In the genomic region with DNA sequence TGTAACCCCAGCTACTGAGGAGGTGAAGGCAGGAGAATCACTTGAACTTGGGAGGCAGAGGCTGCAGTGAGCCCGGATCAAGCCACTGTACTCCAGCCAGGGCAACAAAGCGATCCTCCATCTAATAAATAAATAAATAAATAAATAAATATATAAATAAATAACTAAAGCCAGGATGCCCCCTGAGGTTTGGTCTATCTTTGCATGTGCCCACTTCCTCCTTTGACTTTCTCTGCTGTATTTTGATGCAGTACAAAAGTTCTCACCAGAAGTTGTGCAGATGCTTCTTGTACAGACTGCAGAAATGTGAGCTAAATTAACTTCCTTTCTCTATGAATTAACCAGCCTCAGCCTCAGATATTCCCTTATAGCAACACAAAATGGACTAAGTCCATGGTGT, we compare ENCODE assay signal across 25 cellular contexts.
"Had no signal": no experiment of that assay in that cellular context is flagged by ENCODE, and none has a peak within 500 bp of the region (broad histone marks: within the 10 kb centered on the region; RNA-seq: fewer than 3 reads in every experiment).

No MANE protein-coding gene starts in this region.

- H3K9me3 ChIP-seq: ascending aorta, breast epithelium, prostate gland, right atrium auricular region had no signal

- H3K4me1 ChIP-seq: ascending aorta, breast epithelium, prostate gland, right atrium auricular region had no signal

- H3K4me3 Mint-ChIP-seq: activated T-cell treated with anti-CD3 and anti-CD28 coated beads, Interleukin-2, amount 50 U/mL, for 72 hours; T-helper 1 cell treated with Interleukin-12 subunit alpha and Interleukin-12 subunit beta and Interleukin-4 antibody, amounts not matched to agents 30 μg/mL and 1 μg/mL, for 36 hours had no signal

- ATAC-seq: activated T-cell treated with anti-CD3 and anti-CD28 coated beads, Interleukin-2, amount 50 U/mL, for 72 hours; left lobe of liver; stimulated activated naive CD8-positive, alpha-beta T cell treated with anti-CD3 and anti-CD28 coated beads, Interleukin-15, Interleukin-2, amounts not matched to agents 100 U/mL and 50 U/mL, for 24 hours had no signal

- H3K4me3 ChIP-seq: ascending aorta, breast epithelium, prostate gland, right atrium auricular region had no signal

- FAIRE-seq: endometrium, frontal cortex, kidney had no signal

- DNase-seq: activated CD4-positive, alpha-beta T cell treated with anti-CD3 and anti-CD28 coated beads for 1 hour; activated CD8-positive, alpha-beta memory T cell treated with anti-CD3 and anti-CD28 coated beads for 24 hours; activated CD8-positive, alpha-beta memory T cell treated with anti-CD3 and anti-CD28 coated beads, Interleukin-2, amount 50 U/mL, for 48 hours; activated effector memory CD4-positive, alpha-beta T cell treated with anti-CD3 and anti-CD28 coated beads, Interleukin-2, amount 50 U/mL, for 16 hours; activated naive CD4-positive, alpha-beta T cell treated with anti-CD3 and anti-CD28 coated beads, Interleukin-2, amount 50 U/mL, for 16 hours; activated T-cell treated with anti-CD3 and anti-CD28 coated beads, Interleukin-2, amount 50 U/mL, for 72 hours; cerebellar nuclear complex; cortex of kidney; head of caudate nucleus; kidney; stimulated activated CD4-positive, alpha-beta T cell treated with anti-CD3 and anti-CD28 coated beads, Interleukin-12 subunit alpha, Interleukin-12 subunit beta, amount 100 ng/mL, for 4 hours; stimulated activated CD4-positive, alpha-beta T cell treated with anti-CD3 and anti-CD28 coated beads, Interleukin-1b, Interleukin-23, amount 100 ng/mL, for 48 hours; stimulated activated CD8-positive, alpha-beta memory T cell treated with anti-CD3 and anti-CD28 coated beads, Interleukin-4, amount 100 ng/mL, for 48 hours; stimulated activated naive CD8-positive, alpha-beta T cell treated with anti-CD3 and anti-CD28 coated beads, Interleukin-15, Interleukin-2, amounts not matched to agents 100 U/mL and 50 U/mL, for 24 hours; substantia nigra; trophoblast cell had no signal

- H3K27ac Mint-ChIP-seq: activated T-cell treated with anti-CD3 and anti-CD28 coated beads, Interleukin-2, amount 50 U/mL, for 72 hours; T-helper 1 cell treated with Interleukin-12 subunit alpha and Interleukin-12 subunit beta and Interleukin-4 antibody, amounts not matched to agents 30 μg/mL and 1 μg/mL, for 36 hours had no signal

- H3K9me3 Mint-ChIP-seq: activated T-cell treated with anti-CD3 and anti-CD28 coated beads, Interleukin-2, amount 50 U/mL, for 72 hours; T-helper 1 cell treated with Interleukin-12 subunit alpha and Interleukin-12 subunit beta and Interleukin-4 antibody, amounts not matched to agents 30 μg/mL and 1 μg/mL, for 36 hours had no signal

- H3K27ac ChIP-seq: ascending aorta, breast epithelium, prostate gland, right atrium auricular region, VCaP had no signal
